22 cellular contexts compared by ENCODE assay signal in genomic region chr16:73183678-73184092, GRCh38.
DNase-seq lines count a peak whose midpoint lies in the region; ATAC-seq and TF ChIP-seq lines count a peak whose summit lies in the region.
"Had no signal": no experiment of that assay in that cellular context is flagged by ENCODE, and none has a peak within 500 bp of the region (broad histone marks: within the 10 kb centered on the region; RNA-seq: fewer than 3 reads in every experiment).

No MANE protein-coding gene starts in this region.

- no peaks in the 10 kb centered on the region for H3K36me3 Mint-ChIP-seq in activated T-cell treated with anti-CD3 and anti-CD28 coated beads, Interleukin-2, amount 50 U/mL, for 24 hours (ENCODE audit: low read depth)
- H3K36me3 Mint-ChIP-seq: activated CD4-positive, alpha-beta memory T cell treated with anti-CD3 and anti-CD28 coated beads for 36 hours; activated naive CD4-positive, alpha-beta T cell treated with anti-CD3 and anti-CD28 coated beads, Interleukin-2, amount 10 ng/mL, durations not matched to agents 7 days and 5 days had no signal

- no peaks in the 10 kb centered on the region for H3K9me3 Mint-ChIP-seq in activated T-cell treated with anti-CD3 and anti-CD28 coated beads, Interleukin-2, amount 50 U/mL, for 24 hours
- H3K9me3 Mint-ChIP-seq: activated CD4-positive, alpha-beta memory T cell treated with anti-CD3 and anti-CD28 coated beads for 36 hours; activated naive CD4-positive, alpha-beta T cell treated with anti-CD3 and anti-CD28 coated beads, Interleukin-2, amount 10 ng/mL, durations not matched to agents 7 days and 5 days; endodermal cell; stimulated activated naive CD8-positive, alpha-beta T cell treated with anti-CD3 and anti-CD28 coated beads, Interleukin-15, Interleukin-2, amounts not matched to agents 100 ng/mL and 50 ng/mL, for 24 hours had no signal

- intact Hi-C loops in left cardiac atrium (cut with DNase I) (no loop called here), prostate gland (cut with DNase I) (no loop called here)

- no peak overlapping the region for H3K9ac ChIP-seq in neuronal stem cell (ENCODE audit: low read depth, low read length, poor library complexity)

- H3K4me1 ChIP-seq in neuronal stem cell (ENCODE audit: control insufficient read depth in 2 of 2, insufficient read depth in 1 of 2, low read depth in 1 of 2, low read length in 2 of 2) (peaks cover 0 to 14% of the 10 kb centered on the region in 2 donors), prostate gland (replicated peaks) (no peaks in the 10 kb centered on the region)
- H3K4me1 ChIP-seq: ascending aorta, gastrocnemius medialis, left lung had no signal

- H2BK120ac ChIP-seq in neuronal stem cell (ENCODE audit: low read depth, low read length) = no peak overlapping the region

- H4K91ac ChIP-seq in neuronal stem cell (ENCODE audit: low read depth, low read length, poor library complexity) = no peak overlapping the region

- H3K36me3 ChIP-seq in neuronal stem cell (replicated peaks in 1 of 2; ENCODE audit: control insufficient read depth in 2 of 2, insufficient read depth in 2 of 2, low read length in 2 of 2) = no peaks in the 10 kb centered on the region
- no peaks in the 10 kb centered on the region for H3K36me3 ChIP-seq in prostate gland
- H3K36me3 ChIP-seq: ascending aorta, gastrocnemius medialis, left lung, tibial nerve, WERI-Rb-1 had no signal

- no peak overlapping the region for H3K27ac ChIP-seq in neuronal stem cell (replicated peaks; ENCODE audit: low read length)
- no peak overlapping the region for H3K27ac ChIP-seq in prostate gland
- H3K27ac ChIP-seq: ascending aorta, left lung, WERI-Rb-1 had no signal

- no peak overlapping the region for H4K8ac ChIP-seq in neuronal stem cell (ENCODE audit: low read depth, low read length)

- no peak for TF ChIP-seq POLR2A in prostate gland (IDR thresholded peaks at IDR 0.05)

- H3K23ac ChIP-seq in neuronal stem cell (ENCODE audit: low read depth, low read length, poor library complexity) = no peak overlapping the region

- no peak overlapping the region for H2BK12ac ChIP-seq in neuronal stem cell (ENCODE audit: low read length)

- no peak overlapping the region for H3K4me2 ChIP-seq in neuronal stem cell (ENCODE audit: insufficient read depth, low read length, poor library complexity, severe bottlenecking)

- no peaks in the 10 kb centered on the region for H3K79me1 ChIP-seq in neuronal stem cell (ENCODE audit: low read depth, low read length)

- no CpG with 5 or more reads among the region's 14 CpGs for WGBS in neuronal stem cell (ENCODE audit: extremely low coverage in 2 of 2, insufficient read length in 2 of 2, insufficient replicate concordance in 1 of 2), 2 donors
- WGBS in prostate gland = 73% methylated on average over 14 of the region's 14 CpGs

- no peaks in the 10 kb centered on the region for H3K4me1 Mint-ChIP-seq in activated T-cell treated with anti-CD3 and anti-CD28 coated beads, Interleukin-2, amount 50 U/mL, for 24 hours (ENCODE audit: low read depth)
- H3K4me1 Mint-ChIP-seq: activated naive CD4-positive, alpha-beta T cell treated with anti-CD3 and anti-CD28 coated beads, Interleukin-2, amount 10 ng/mL, durations not matched to agents 7 days and 5 days; T-helper 17 cell had no signal

- no peak overlapping the region for H3K14ac ChIP-seq in neuronal stem cell (ENCODE audit: low read length)

- DNase-seq in GM04504 (ENCODE audit: low read depth) = peak; percentile 60
- DNase-seq in epidermal melanocyte (ENCODE audit: insufficient read length, low spot score) = peak; percentile 32
- DNase-seq in left cardiac atrium = no peak
- DNase-seq in neuronal stem cell (ENCODE audit: low spot score) = no peak
- no peak for DNase-seq in prostate gland (ENCODE audit: low spot score)
- DNase-seq in globus pallidus (ENCODE audit: low spot score) = no peak
- DNase-seq in NCI-H524 (lab: John Stamatoyannopoulos, UW) = no peak
- DNase-seq in activated T-cell treated with anti-CD3 and anti-CD28 coated beads, Interleukin-2, amount 50 U/mL, for 24 hours = no peak
- DNase-seq: activated CD4-positive, alpha-beta memory T cell treated with anti-CD3 and anti-CD28 coated beads for 36 hours; activated naive CD4-positive, alpha-beta T cell treated with anti-CD3 and anti-CD28 coated beads, Interleukin-2, amount 10 ng/mL, durations not matched to agents 7 days and 5 days; COR-L47; endodermal cell; gastrocnemius medialis; left lung; NCI-H526 treated with DMSO at 0.1 percent for 48 hours; OCI-M1; SIG-M5; T-helper 17 cell; WERI-Rb-1 had no signal

- H3K9me3 ChIP-seq in neuronal stem cell (replicated peaks in 1 of 2; ENCODE audit: control insufficient read depth in 2 of 2, insufficient read depth in 1 of 2, low read depth in 1 of 2, low read length in 2 of 2) (peaks cover 0 to 4% of the 10 kb centered on the region in 2 donors), prostate gland (no peaks in the 10 kb centered on the region)
- H3K9me3 ChIP-seq: ascending aorta, gastrocnemius medialis, left lung, tibial nerve had no signal

- H2AFZ ChIP-seq in neuronal stem cell (ENCODE audit: low read length) = peak overlapping the region; percentile 13

- no peak for TF ChIP-seq CTCF in prostate gland (IDR thresholded peaks at IDR 0.05)

- H2BK5ac ChIP-seq in neuronal stem cell (ENCODE audit: low read length) = no peak overlapping the region

- H3K27me3 Mint-ChIP-seq in activated T-cell treated with anti-CD3 and anti-CD28 coated beads, Interleukin-2, amount 50 U/mL, for 24 hours = no peaks in the 10 kb centered on the region
- H3K27me3 Mint-ChIP-seq: activated CD4-positive, alpha-beta memory T cell treated with anti-CD3 and anti-CD28 coated beads for 36 hours; activated naive CD4-positive, alpha-beta T cell treated with anti-CD3 and anti-CD28 coated beads, Interleukin-2, amount 10 ng/mL, durations not matched to agents 7 days and 5 days; stimulated activated naive CD8-positive, alpha-beta T cell treated with anti-CD3 and anti-CD28 coated beads, Interleukin-15, Interleukin-2, amounts not matched to agents 100 ng/mL and 50 ng/mL, for 24 hours had no signal

- no peak overlapping the region for H3K4me3 ChIP-seq in neuronal stem cell (ENCODE audit: low read length in 2 of 2)
- no peak overlapping the region for H3K4me3 ChIP-seq in prostate gland
- H3K4me3 ChIP-seq: ascending aorta, gastrocnemius medialis, left lung, tibial nerve had no signal

- no peak overlapping the region for H2BK15ac ChIP-seq in neuronal stem cell (ENCODE audit: low read length)

- H3K4ac ChIP-seq in neuronal stem cell (ENCODE audit: low read length) = no peak overlapping the region

- H3K4me3 Mint-ChIP-seq in activated T-cell treated with anti-CD3 and anti-CD28 coated beads, Interleukin-2, amount 50 U/mL, for 24 hours = no peak overlapping the region
- H3K4me3 Mint-ChIP-seq: activated CD4-positive, alpha-beta memory T cell treated with anti-CD3 and anti-CD28 coated beads for 36 hours; activated naive CD4-positive, alpha-beta T cell treated with anti-CD3 and anti-CD28 coated beads, Interleukin-2, amount 10 ng/mL, durations not matched to agents 7 days and 5 days; endodermal cell; stimulated activated naive CD8-positive, alpha-beta T cell treated with anti-CD3 and anti-CD28 coated beads, Interleukin-15, Interleukin-2, amounts not matched to agents 100 ng/mL and 50 ng/mL, for 24 hours; T-helper 17 cell had no signal

- no peak overlapping the region for H3K18ac ChIP-seq in neuronal stem cell (ENCODE audit: low read length)

- no peak overlapping the region for H3K27ac Mint-ChIP-seq in activated T-cell treated with anti-CD3 and anti-CD28 coated beads, Interleukin-2, amount 50 U/mL, for 24 hours
- H3K27ac Mint-ChIP-seq: activated CD4-positive, alpha-beta memory T cell treated with anti-CD3 and anti-CD28 coated beads for 36 hours; activated naive CD4-positive, alpha-beta T cell treated with anti-CD3 and anti-CD28 coated beads, Interleukin-2, amount 10 ng/mL, durations not matched to agents 7 days and 5 days; endodermal cell; stimulated activated naive CD8-positive, alpha-beta T cell treated with anti-CD3 and anti-CD28 coated beads, Interleukin-15, Interleukin-2, amounts not matched to agents 100 ng/mL and 50 ng/mL, for 24 hours; T-helper 17 cell had no signal

- no peak overlapping the region for H2AK5ac ChIP-seq in neuronal stem cell (ENCODE audit: low read depth, low read length)

- ATAC-seq in left cardiac atrium = peak; percentile 12 to 56
- ATAC-seq: gastrocnemius medialis, left lung, T-helper 17 cell had no signal

- no peaks in the 10 kb centered on the region for H3K27me3 ChIP-seq in neuronal stem cell (ENCODE audit: control insufficient read depth in 3 of 3, insufficient read depth in 3 of 3, low read depth in 1 of 3, low read length in 3 of 3)
- H3K27me3 ChIP-seq in prostate gland (replicated peaks; ENCODE audit: insufficient read depth) = no peaks in the 10 kb centered on the region
- H3K27me3 ChIP-seq: ascending aorta, gastrocnemius medialis, left lung, tibial nerve had no signal

Comparison
In these comparisons a context has a peak if more than half of its experiments do, and no peak if none do; other contexts are left out.
1. DNase-seq: peak in GM04504 (single experiment) and epidermal melanocyte (single experiment); none in left cardiac atrium (single experiment), neuronal stem cell (single experiment), prostate gland (single experiment), globus pallidus (single experiment), NCI-H524 (0 of 2) and activated T-cell treated with anti-CD3 and anti-CD28 coated beads, Interleukin-2, amount 50 U/mL, for 24 hours (single experiment).